ENCODE assay signal across 8 cellular contexts in genomic region chrX:68432648-68433047, GRCh38. TPM values are rescaled to one million over a fixed set of nuclear protein-coding genes. Genes with fewer than 3 reads are reported as not detected.
DNase-seq lines count a peak whose midpoint lies in the region; ATAC-seq and TF ChIP-seq lines count a peak whose summit lies in the region.

No MANE protein-coding gene starts in this region.

- H3K27ac ChIP-seq in brain microvascular endothelial cell (peak overlapping the region; percentile 66), thoracic aorta (peak overlapping the region; percentile 86 to 90)

- POLR2A ChIA-PET in GM10248 (lab: Yijun Ruan, JAX) = no interaction called here

- in situ Hi-C loops in brain microvascular endothelial cell (cut with HindIII; ENCODE audit: low pct_ligation_motif_present, low sequenced_read_pairs) = no loop called here

- DNase-seq in NCI-H82 (lab: John Stamatoyannopoulos, UW) (peak; percentile 38), NCI-H82 treated with DMSO at 0.1 percent for 48 hours (lab: John Stamatoyannopoulos, UW; ENCODE audit: unreplicated experiment) (no peak), brain microvascular endothelial cell (peak; percentile 25), left kidney (ENCODE audit: low read depth, low spot score) (peak; percentile 35), thoracic aorta (ENCODE audit: low spot score) (no peak), HUDEP-2 (lab: John Stamatoyannopoulos, UW; ENCODE audit: unreplicated experiment in 76 of 76) (no peak), GM10248 (ENCODE audit: extremely low spot score) (no peak)

- H3K9me3 ChIP-seq in thoracic aorta = no peaks in the 10 kb centered on the region

- peaks cover 0 to 7% of the 10 kb centered on the region in 2 donors for H3K4me1 ChIP-seq in thoracic aorta (ENCODE audit: control insufficient read depth in 1 of 2, low read depth in 2 of 2)

- no peak for ATAC-seq in thoracic aorta (ENCODE audit: insufficient number of reproducible peaks, low FRiP score, low read depth)
- ATAC-seq in GM18873 (IDR thresholded peaks at IDR 0.05; ENCODE audit: low FRiP score, unreplicated experiment) = no peak

- TF ChIP-seq CTCF in brain microvascular endothelial cell (IDR thresholded peaks at IDR 0.05; ENCODE audit: low read depth, low read length, missing control alignments) (peak; percentile 16), thoracic aorta (IDR thresholded peaks at IDR 0.05) (no peak), GM10248 (IDR thresholded peaks at IDR 0.05; ENCODE audit: control extremely low read depth, extremely low read depth, low read depth, missing control alignments) (no peak)

- H3K4me3 ChIP-seq in brain microvascular endothelial cell (ENCODE audit: low read depth, low read length) (peak overlapping the region; percentile 67), thoracic aorta (peak overlapping the region; percentile 85)

- CTCF ChIA-PET in GM10248 (lab: Yijun Ruan, JAX) = interaction anchor here (1.0 kb wide), 1 partner anchor 13 kb away, joined by 3 read pairs; no protein-coding TSS in a partner anchor

- no peaks in the 10 kb centered on the region for H3K27me3 ChIP-seq in brain microvascular endothelial cell (replicated peaks)
- no peaks in the 10 kb centered on the region for H3K27me3 ChIP-seq in thoracic aorta (replicated peaks; ENCODE audit: insufficient read depth)

- no peaks in the 10 kb centered on the region for H3K36me3 ChIP-seq in brain microvascular endothelial cell (replicated peaks)
- no peaks in the 10 kb centered on the region for H3K36me3 ChIP-seq in thoracic aorta

RNA-seq across cellular contexts. Expression of gene OPHN1, which starts 0.6 kb away (rescaled TPM):
- total RNA-seq in thoracic aorta = 1 to 10 TPM; 5.0 to 5.9 TPM

Comparison
In these comparisons a context has a peak if more than half of its experiments do, and no peak if none do; other contexts are left out.
1. DNase-seq: peak in NCI-H82 (single experiment), brain microvascular endothelial cell (single experiment) and left kidney (single experiment); none in NCI-H82 treated with DMSO at 0.1 percent for 48 hours (single experiment), thoracic aorta (single experiment), HUDEP-2 (0 of 76) and GM10248 (single experiment).